Comparison of ENCODE assay signal across 25 cellular contexts in genomic region chr1:104084380-104084779, GRCh38.
"Had no signal": no experiment of that assay in that cellular context is flagged by ENCODE, and none has a peak within 500 bp of the region (broad histone marks: within the 10 kb centered on the region; RNA-seq: fewer than 3 reads in every experiment).

No MANE protein-coding gene starts in this region.

- H3K9me3 Mint-ChIP-seq: nephron progenitor cell; stimulated activated naive CD8-positive, alpha-beta T cell treated with anti-CD3 and anti-CD28 coated beads, Interleukin-15, Interleukin-2, amounts not matched to agents 100 ng/mL and 50 ng/mL, for 24 hours had no signal

- H3K27ac ChIP-seq: coronary artery, lower lobe of right lung, ovary, psoas muscle, sigmoid colon, suprapubic skin, transverse colon, upper lobe of right lung, uterus had no signal

- H3K36me3 ChIP-seq: lower lobe of right lung, ovary, sigmoid colon, suprapubic skin, transverse colon, upper lobe of right lung, uterus had no signal

- H3K9me3 ChIP-seq: lower lobe of right lung, ovary, psoas muscle, sigmoid colon, suprapubic skin, transverse colon, upper lobe of right lung, uterus had no signal

- H3K27ac Mint-ChIP-seq: naive thymus-derived CD8-positive, alpha-beta T cell; nephron progenitor cell; stimulated activated effector memory CD8-positive, alpha-beta T cell treated with anti-CD3 and anti-CD28 coated beads, Interleukin-12 subunit alpha, Interleukin-12 subunit beta, amount 100 ng/mL, for 72 hours; stimulated activated naive CD8-positive, alpha-beta T cell treated with anti-CD3 and anti-CD28 coated beads, Interleukin-15, Interleukin-2, amounts not matched to agents 100 ng/mL and 50 ng/mL, for 24 hours had no signal

- H3K4me1 Mint-ChIP-seq: naive thymus-derived CD8-positive, alpha-beta T cell; nephron progenitor cell; stimulated activated effector memory CD8-positive, alpha-beta T cell treated with anti-CD3 and anti-CD28 coated beads, Interleukin-12 subunit alpha, Interleukin-12 subunit beta, amount 100 ng/mL, for 72 hours had no signal

- H3K4me3 ChIP-seq: coronary artery, lower lobe of right lung, ovary, psoas muscle, sigmoid colon, suprapubic skin, transverse colon, upper lobe of right lung, uterus had no signal

- H3K27me3 Mint-ChIP-seq: naive thymus-derived CD8-positive, alpha-beta T cell; stimulated activated naive CD8-positive, alpha-beta T cell treated with anti-CD3 and anti-CD28 coated beads, Interleukin-15, Interleukin-2, amounts not matched to agents 100 ng/mL and 50 ng/mL, for 24 hours had no signal

- H3K4me3 Mint-ChIP-seq: naive thymus-derived CD8-positive, alpha-beta T cell; nephron progenitor cell; stimulated activated effector memory CD8-positive, alpha-beta T cell treated with anti-CD3 and anti-CD28 coated beads, Interleukin-12 subunit alpha, Interleukin-12 subunit beta, amount 100 ng/mL, for 72 hours; stimulated activated naive CD8-positive, alpha-beta T cell treated with anti-CD3 and anti-CD28 coated beads, Interleukin-15, Interleukin-2, amounts not matched to agents 100 ng/mL and 50 ng/mL, for 24 hours had no signal

- ATAC-seq: left colon, left ventricle myocardium superior, lower lobe of right lung, psoas muscle, right cardiac atrium, upper lobe of right lung had no signal

- H3K27me3 ChIP-seq: ovary, sigmoid colon, suprapubic skin, transverse colon, upper lobe of right lung, uterus had no signal

- H3K36me3 Mint-ChIP-seq: naive thymus-derived CD8-positive, alpha-beta T cell; stimulated activated effector memory CD8-positive, alpha-beta T cell treated with anti-CD3 and anti-CD28 coated beads, Interleukin-12 subunit alpha, Interleukin-12 subunit beta, amount 100 ng/mL, for 72 hours had no signal

- DNase-seq: dermis blood vessel endothelial cell; effector memory CD4-positive, alpha-beta T cell; hypothalamus; islet precursor cell; kidney glomerular epithelial cell; left colon; left ventricle myocardium superior; lower lobe of right lung; naive thymus-derived CD8-positive, alpha-beta T cell; nephron progenitor cell; occipital lobe; ovary; posterior cingulate gyrus; psoas muscle; right cardiac atrium; sigmoid colon; stimulated activated CD4-positive, alpha-beta T cell treated with anti-CD3 and anti-CD28 coated beads, Interleukin-2, amount 100 ng/mL, for 24 hours; stimulated activated CD4-positive, alpha-beta T cell treated with anti-CD3 and anti-CD28 coated beads, Interleukin-4, amount 100 ng/mL, for 24 hours; transverse colon; upper lobe of right lung; uterus had no signal

- H3K4me1 ChIP-seq: lower lobe of right lung, psoas muscle, sigmoid colon, suprapubic skin, transverse colon, upper lobe of right lung, uterus had no signal
